16 cellular contexts compared by ENCODE assay signal in the genomic region with DNA sequence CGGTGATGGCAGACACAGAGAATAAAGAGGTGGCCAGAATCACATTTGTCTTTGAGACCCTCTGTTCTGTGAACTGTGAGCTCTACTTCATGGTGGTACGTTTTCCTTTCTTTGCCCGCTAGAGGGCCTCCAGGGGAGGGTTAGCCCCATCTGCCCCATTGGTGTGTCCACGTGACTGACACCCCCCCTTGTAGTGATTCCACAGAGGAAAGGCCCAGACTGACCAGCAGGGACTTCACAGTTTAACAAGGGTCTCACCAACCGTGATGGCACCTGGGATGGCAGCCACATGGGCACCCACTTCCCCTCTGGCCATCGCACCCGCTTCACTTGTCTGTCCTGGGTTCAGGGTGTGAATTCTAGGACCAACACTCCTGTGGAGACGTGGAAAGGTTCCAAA. TPM values are rescaled to one million over a fixed set of nuclear protein-coding genes. Genes with fewer than 3 reads are reported as not detected.
A peak's percentile ranks its signal among the peaks of the same experiment; 100 is the strongest.
DNase-seq lines count a peak whose midpoint lies in the region; ATAC-seq and TF ChIP-seq lines count a peak whose summit lies in the region.
"Had no signal": no experiment of that assay in that cellular context is flagged by ENCODE, and none has a peak within 500 bp of the region (broad histone marks: within the 10 kb centered on the region; RNA-seq: fewer than 3 reads in every experiment).

No MANE protein-coding gene starts in this region.

- H3K9me3 Mint-ChIP-seq in neural progenitor cell: no peaks in the 10 kb centered on the region
- no peaks in the 10 kb centered on the region for H3K9me3 Mint-ChIP-seq in activated CD4-positive, alpha-beta memory T cell treated with anti-CD3 and anti-CD28 coated beads, Interleukin-2, amount 10 ng/mL, durations not matched to agents 7 days and 5 days
- H3K9me3 Mint-ChIP-seq: natural killer cell treated with Interleukin-12 subunit alpha and Interleukin-12 subunit beta and Interleukin-15 and Interleukin-18, amount 100 ng/mL, for 72 hours; T-helper 1 cell treated with Interleukin-12 subunit alpha and Interleukin-12 subunit beta and Interleukin-4 antibody, amounts not matched to agents 30 μg/mL and 1 μg/mL, for 36 hours had no signal

- no peak for TF ChIP-seq POLR2A in thyroid gland (IDR thresholded peaks at IDR 0.05)

- H3K36me3 ChIP-seq in neural progenitor cell: no peaks in the 10 kb centered on the region
- no peaks in the 10 kb centered on the region for H3K36me3 ChIP-seq in thyroid gland
- H3K36me3 ChIP-seq: ascending aorta had no signal

- H3K27me3 ChIP-seq in neural progenitor cell: no peaks in the 10 kb centered on the region
- no peaks in the 10 kb centered on the region for H3K27me3 ChIP-seq in thyroid gland
- H3K27me3 ChIP-seq: ascending aorta, Peyer's patch had no signal

- no peak overlapping the region for H3K4me3 ChIP-seq in cardiac fibroblast (replicated peaks in 1 of 2; ENCODE audit: low read depth in 2 of 2, low read length in 2 of 2)
- H3K4me3 ChIP-seq in neural progenitor cell: no peak overlapping the region
- H3K4me3 ChIP-seq in thyroid gland (replicated peaks in 1 of 3): no peak overlapping the region
- H3K4me3 ChIP-seq: ascending aorta, Peyer's patch had no signal

- H4K20me1 ChIP-seq in neural progenitor cell (ENCODE audit: low read depth): no peaks in the 10 kb centered on the region

- DNase-seq in KBM-7: peak; percentile 30
- DNase-seq in cardiac fibroblast (ENCODE audit: low read depth in 2 of 2): no peak
- DNase-seq in neural progenitor cell (ENCODE audit: low spot score): peak; percentile 66
- no peak for DNase-seq in thyroid gland
- DNase-seq in activated CD4-positive, alpha-beta memory T cell treated with anti-CD3 and anti-CD28 coated beads, Interleukin-2, amount 10 ng/mL, durations not matched to agents 7 days and 5 days: no peak
- DNase-seq: activated CD4-positive, alpha-beta T cell treated with anti-CD3 and anti-CD28 coated beads for 48 hours; effector memory CD4-positive, alpha-beta T cell; left ventricle myocardium superior; NCI-H1417 treated with DMSO at 0.1 percent for 48 hours; Peyer's patch had no signal

- WGBS in thyroid gland, 2 donors: 86 to 87% methylated on average over 8 of the region's 8 CpGs

- no peaks in the 10 kb centered on the region for H3K79me2 ChIP-seq in neural progenitor cell (ENCODE audit: low read depth)

- H3K4me1 Mint-ChIP-seq in neural progenitor cell: peaks cover 6% of the 10 kb centered on the region
- H3K4me1 Mint-ChIP-seq in activated CD4-positive, alpha-beta memory T cell treated with anti-CD3 and anti-CD28 coated beads, Interleukin-2, amount 10 ng/mL, durations not matched to agents 7 days and 5 days: peaks cover 4% of the 10 kb centered on the region

- no peak overlapping the region for H3K27ac Mint-ChIP-seq in neural progenitor cell
- H3K27ac Mint-ChIP-seq in activated CD4-positive, alpha-beta memory T cell treated with anti-CD3 and anti-CD28 coated beads, Interleukin-2, amount 10 ng/mL, durations not matched to agents 7 days and 5 days: no peak overlapping the region
- H3K27ac Mint-ChIP-seq: natural killer cell treated with Interleukin-12 subunit alpha and Interleukin-12 subunit beta and Interleukin-15 and Interleukin-18, amount 100 ng/mL, for 72 hours; T-helper 1 cell treated with Interleukin-12 subunit alpha and Interleukin-12 subunit beta and Interleukin-4 antibody, amounts not matched to agents 30 μg/mL and 1 μg/mL, for 36 hours had no signal

- CTCF ChIA-PET in activated CD4-positive, alpha-beta memory T cell treated with anti-CD3 and anti-CD28 coated beads, Interleukin-2, amount 10 ng/mL, durations not matched to agents 7 days and 5 days (lab: Charles Lee): interaction anchor here (1.0 to 1.7 kb wide), 3 partner anchors 16 to 78 kb away, joined by 3 to 4 read pairs (median 3); a partner anchor contains a TSS

- H3F3A ChIP-seq in neural progenitor cell (ENCODE audit: low read depth): no peaks in the 10 kb centered on the region

- POLR2A ChIA-PET in activated CD4-positive, alpha-beta memory T cell treated with anti-CD3 and anti-CD28 coated beads, Interleukin-2, amount 10 ng/mL, durations not matched to agents 7 days and 5 days (lab: Charles Lee): no interaction called here

- H3K9ac ChIP-seq in neural progenitor cell: no peak overlapping the region

- H3K27ac ChIP-seq in neural progenitor cell (no peak overlapping the region), thyroid gland (no peak overlapping the region)
- H3K27ac ChIP-seq: ascending aorta, Peyer's patch had no signal

- TF ChIP-seq CTCF in GM12872 (IDR thresholded peaks at IDR 0.05; ENCODE audit: insufficient read depth, low read depth, low read length): peak; percentile 64
- TF ChIP-seq CTCF in cardiac fibroblast (IDR thresholded peaks at IDR 0.05; ENCODE audit: low read depth, low read length): peak; percentile 16
- peak; percentile 57 for TF ChIP-seq CTCF in neural progenitor cell (IDR thresholded peaks at IDR 0.05)
- no peak for TF ChIP-seq CTCF in thyroid gland (IDR thresholded peaks at IDR 0.05)

- H2AFZ ChIP-seq in neural progenitor cell (replicated peaks): no peak overlapping the region

- no peak overlapping the region for H3K4me3 Mint-ChIP-seq in neural progenitor cell
- no peak overlapping the region for H3K4me3 Mint-ChIP-seq in activated CD4-positive, alpha-beta memory T cell treated with anti-CD3 and anti-CD28 coated beads, Interleukin-2, amount 10 ng/mL, durations not matched to agents 7 days and 5 days
- H3K4me3 Mint-ChIP-seq: natural killer cell treated with Interleukin-12 subunit alpha and Interleukin-12 subunit beta and Interleukin-15 and Interleukin-18, amount 100 ng/mL, for 72 hours; T-helper 1 cell treated with Interleukin-12 subunit alpha and Interleukin-12 subunit beta and Interleukin-4 antibody, amounts not matched to agents 30 μg/mL and 1 μg/mL, for 36 hours had no signal

- H3K4me2 ChIP-seq in neural progenitor cell: no peak overlapping the region

- H3K27me3 Mint-ChIP-seq in neural progenitor cell (ENCODE audit: insufficient read depth, low read depth): no peaks in the 10 kb centered on the region
- H3K27me3 Mint-ChIP-seq in activated CD4-positive, alpha-beta memory T cell treated with anti-CD3 and anti-CD28 coated beads, Interleukin-2, amount 10 ng/mL, durations not matched to agents 7 days and 5 days: no peaks in the 10 kb centered on the region

- H3K36me3 Mint-ChIP-seq in neural progenitor cell: no peaks in the 10 kb centered on the region
- no peaks in the 10 kb centered on the region for H3K36me3 Mint-ChIP-seq in activated CD4-positive, alpha-beta memory T cell treated with anti-CD3 and anti-CD28 coated beads, Interleukin-2, amount 10 ng/mL, durations not matched to agents 7 days and 5 days (ENCODE audit: low read depth)
- H3K36me3 Mint-ChIP-seq: natural killer cell treated with Interleukin-12 subunit alpha and Interleukin-12 subunit beta and Interleukin-15 and Interleukin-18, amount 100 ng/mL, for 72 hours had no signal

- H3K9me3 ChIP-seq in neural progenitor cell (ENCODE audit: low read depth): no peaks in the 10 kb centered on the region
- no peaks in the 10 kb centered on the region for H3K9me3 ChIP-seq in thyroid gland
- H3K9me3 ChIP-seq: ascending aorta, Peyer's patch had no signal

- in situ Hi-C loops in KBM-7 (cut with MboI; ENCODE audit: low pct_unique_long_range_greater_than_20kb, low sequenced_read_pairs): no loop called here

- no peak for ATAC-seq in HG02763 (IDR thresholded peaks at IDR 0.05; ENCODE audit: unreplicated experiment)
- no peak for ATAC-seq in HG03196 (IDR thresholded peaks at IDR 0.05; ENCODE audit: unreplicated experiment)
- ATAC-seq: left ventricle myocardium superior; natural killer cell treated with Interleukin-12 subunit alpha and Interleukin-12 subunit beta and Interleukin-15 and Interleukin-18, amount 100 ng/mL, for 72 hours had no signal

- intact Hi-C loops in thyroid gland (cut with DNase I): no loop called here

- H3K4me1 ChIP-seq in neural progenitor cell (no peaks in the 10 kb centered on the region), thyroid gland (peaks cover 4 to 9% of the 10 kb centered on the region in 2 donors)
- H3K4me1 ChIP-seq: ascending aorta had no signal

RNA-seq across cellular contexts. Expression of a gene that starts 22.3 kb away (rescaled TPM):
- total RNA-seq in neural progenitor cell (ENCODE audit: low replicate concordance): 118 and 128 TPM in 2 replicates
- 100 to 1,000 TPM; 164 to 264 (median 200) TPM for total RNA-seq in thyroid gland
- total RNA-seq in activated CD4-positive, alpha-beta memory T cell treated with anti-CD3 and anti-CD28 coated beads, Interleukin-2, amount 10 ng/mL, durations not matched to agents 7 days and 5 days: 100 to 1,000 TPM; 193 to 195 TPM

RNA-seq across cellular contexts. Expression of a gene that starts 58.0 kb away (rescaled TPM):
- total RNA-seq in neural progenitor cell (ENCODE audit: low replicate concordance): 11.1 and 26.5 TPM in 2 replicates
- 10 to 100 TPM; 23.5 to 54.9 (median 47.6) TPM for total RNA-seq in thyroid gland
- 1 to 10 TPM; 2.0 to 2.2 TPM for total RNA-seq in activated CD4-positive, alpha-beta memory T cell treated with anti-CD3 and anti-CD28 coated beads, Interleukin-2, amount 10 ng/mL, durations not matched to agents 7 days and 5 days

Comparison
In these comparisons a context has a peak if more than half of its experiments do, and no peak if none do; other contexts are left out.
1. CTCF ChIP-seq: peak in GM12872 (single experiment), cardiac fibroblast (single experiment) and neural progenitor cell (single experiment); none in thyroid gland (0 of 6).
2. DNase-seq: peak in KBM-7 (single experiment) and neural progenitor cell (single experiment); none in cardiac fibroblast (0 of 2), thyroid gland (0 of 2) and activated CD4-positive, alpha-beta memory T cell treated with anti-CD3 and anti-CD28 coated beads, Interleukin-2, amount 10 ng/mL, durations not matched to agents 7 days and 5 days (single experiment).